ENCODE assay signal across 17 cellular contexts in genomic region chr14:103859416-103860202, GRCh38.
"Had no signal": no experiment of that assay in that cellular context is flagged by ENCODE, and none has a peak within 500 bp of the region (broad histone marks: within the 10 kb centered on the region; RNA-seq: fewer than 3 reads in every experiment).

No MANE protein-coding gene starts in this region.

- H3K27me3 ChIP-seq: ascending aorta, dorsolateral prefrontal cortex, gastroesophageal sphincter, tibial nerve had no signal

- H3K36me3 Mint-ChIP-seq: activated naive CD4-positive, alpha-beta T cell treated with anti-CD3 and anti-CD28 coated beads, Interleukin-2, amount 10 ng/mL, durations not matched to agents 7 days and 5 days; naive B cell had no signal

- H3K4me3 ChIP-seq: ascending aorta, dorsolateral prefrontal cortex, gastroesophageal sphincter, SK-N-MC, skin epidermis, tibial nerve had no signal

- ATAC-seq: gastroesophageal sphincter had no signal

- H3K4me1 ChIP-seq: ascending aorta had no signal

- H3K27ac Mint-ChIP-seq: activated naive CD4-positive, alpha-beta T cell treated with anti-CD3 and anti-CD28 coated beads, Interleukin-2, amount 10 ng/mL, durations not matched to agents 7 days and 5 days; activated T-helper 2 cell treated with anti-CD3 and anti-CD28 coated beads, Interferon-gamma antibody, Interleukin-2, Interleukin-4, amounts not matched to agents 10 μg/mL and 5 μg/mL and 100 μg/mL, durations not matched to agents 14 hours and 24 hours and 36 hours had no signal

- H3K9me3 ChIP-seq: ascending aorta, gastroesophageal sphincter, tibial nerve had no signal

- H3K36me3 ChIP-seq: ascending aorta, gastroesophageal sphincter, tibial nerve had no signal

- H3K27ac ChIP-seq: ascending aorta, dorsolateral prefrontal cortex, gastroesophageal sphincter, SK-N-MC, tibial nerve had no signal

- H3K4me3 Mint-ChIP-seq: activated naive CD4-positive, alpha-beta T cell treated with anti-CD3 and anti-CD28 coated beads, Interleukin-2, amount 10 ng/mL, durations not matched to agents 7 days and 5 days; naive B cell had no signal

- DNase-seq: activated CD4-positive, alpha-beta T cell treated with anti-CD3 and anti-CD28 coated beads, Interleukin-2, amount 50 U/mL, for 48 hours; activated CD4-positive, CD25-positive, alpha-beta regulatory T cell treated with anti-CD3 and anti-CD28 coated beads, Interleukin-2, amount 50 U/mL, for 72 hours; activated naive CD4-positive, alpha-beta T cell treated with anti-CD3 and anti-CD28 coated beads, Interleukin-2, amount 10 ng/mL, durations not matched to agents 7 days and 5 days; activated T-cell treated with anti-CD3 and anti-CD28 coated beads, Interleukin-2, amount 50 U/mL, for 1 hour; dorsolateral prefrontal cortex; hippocampal formation; kidney glomerular epithelial cell; naive B cell; stimulated activated CD4-positive, alpha-beta T cell treated with anti-CD3 and anti-CD28 coated beads, Interleukin-4, amount 100 ng/mL, for 24 hours; stimulated activated naive CD4-positive, alpha-beta T cell treated with Interleukin-2 at 50 U/mL for 16 hours; T-helper 1 cell had no signal
